15 cellular contexts compared by ENCODE assay signal in the genomic region with DNA sequence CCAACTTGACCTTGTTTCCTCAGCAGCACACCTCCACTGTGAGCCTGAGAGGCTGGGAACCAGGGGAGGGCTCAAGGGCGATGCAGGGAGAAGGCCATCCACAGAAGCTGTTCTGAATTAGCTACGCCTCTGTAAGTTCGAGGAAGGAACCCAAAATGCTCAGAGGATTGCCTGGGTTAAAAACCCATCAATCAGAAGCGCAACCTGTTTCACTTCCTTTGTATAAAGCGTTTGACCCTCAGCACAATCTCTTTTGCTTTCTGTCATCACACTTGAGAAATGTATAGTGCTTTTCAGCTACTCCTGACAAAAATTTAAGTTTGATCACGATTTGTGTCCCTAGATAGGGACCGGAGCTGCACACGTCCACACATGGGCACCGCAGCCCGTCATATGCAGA. TPM values are rescaled to one million over a fixed set of nuclear protein-coding genes. Genes with fewer than 3 reads are reported as not detected.
DNase-seq lines count a peak whose midpoint lies in the region; ATAC-seq, FAIRE-seq and TF ChIP-seq lines count a peak whose summit lies in the region.
"Had no signal": no experiment of that assay in that cellular context is flagged by ENCODE, and none has a peak within 500 bp of the region (broad histone marks: within the 10 kb centered on the region; RNA-seq: fewer than 3 reads in every experiment).

No MANE protein-coding gene starts in this region.

- no peak for TF ChIP-seq CTCF in activated B cell treated with CpG ODN at 0.5 μM for 24 hours (IDR thresholded peaks at IDR 0.05)
- no peak for TF ChIP-seq CTCF in tibial artery (IDR thresholded peaks at IDR 0.05)
- no peak for TF ChIP-seq CTCF in mammary epithelial cell (conservative IDR thresholded peaks at IDR 0.05 in 1 of 2, IDR thresholded peaks at IDR 0.05 in 1 of 2; ENCODE audit: extremely low read depth in 1 of 2, insufficient read depth in 1 of 2, low read depth in 1 of 2, low read length in 2 of 2)

- H3K4me1 Mint-ChIP-seq in activated B cell treated with CpG ODN at 0.5 μM for 24 hours = peaks cover 22% of the 10 kb centered on the region

- H3K4me3 Mint-ChIP-seq in activated B cell treated with CpG ODN at 0.5 μM for 24 hours = peak overlapping the region; percentile 38

- H3K4me3 ChIP-seq in tibial artery (no peak overlapping the region), mammary epithelial cell (replicated peaks in 1 of 3; ENCODE audit: insufficient read depth in 1 of 3, low read depth in 2 of 3, low read length in 3 of 3) (no peak overlapping the region)
- H3K4me3 ChIP-seq: coronary artery, SJSA1 had no signal

- WGBS in mammary epithelial cell (ENCODE audit: low coverage, missing lambda C conversion rate) = 79% methylated on average over 9 of the region's 10 CpGs

- H3K27me3 ChIP-seq in tibial artery = no peaks in the 10 kb centered on the region
- H3K27me3 ChIP-seq in mammary epithelial cell (ENCODE audit: insufficient read depth, low read length) = no peaks in the 10 kb centered on the region
- H3K27me3 ChIP-seq: SJSA1 had no signal

- no peaks in the 10 kb centered on the region for H3K27me3 Mint-ChIP-seq in activated B cell treated with CpG ODN at 0.5 μM for 24 hours

- H3K4me1 ChIP-seq in tibial artery = no peaks in the 10 kb centered on the region
- H3K4me1 ChIP-seq in mammary epithelial cell (ENCODE audit: insufficient read depth, low read length) = no peaks in the 10 kb centered on the region
- H3K4me1 ChIP-seq: SJSA1 had no signal

- no peaks in the 10 kb centered on the region for H4K20me1 ChIP-seq in mammary epithelial cell (ENCODE audit: insufficient read depth, low read length)

- ATAC-seq in GM19438 (IDR thresholded peaks at IDR 0.05; ENCODE audit: low read depth, unreplicated experiment) (peak; percentile 68), HG03039 (IDR thresholded peaks at IDR 0.05; ENCODE audit: unreplicated experiment) (peak; percentile 47), activated B cell treated with CpG ODN at 0.5 μM for 24 hours (ENCODE audit: low read depth) (no peak)
- ATAC-seq: activated CD4-positive, CD25-positive, alpha-beta regulatory T cell treated with anti-CD3 and anti-CD28 coated beads, Interleukin-2, amount 50 U/mL, for 24 hours had no signal

- H3K27ac ChIP-seq in tibial artery = no peak overlapping the region
- no peak overlapping the region for H3K27ac ChIP-seq in mammary epithelial cell (ENCODE audit: insufficient read depth, low read depth, low read length)
- H3K27ac ChIP-seq: C4-2B, coronary artery, SJSA1 had no signal

- CTCF ChIA-PET in activated B cell treated with CpG ODN at 0.5 μM for 24 hours (lab: Charles Lee) = interaction anchor here (0.6 kb wide), 1 partner anchor 423 kb away, joined by 6 read pairs; no protein-coding TSS in a partner anchor
- CTCF ChIA-PET in mammary epithelial cell (lab: Charles Lee; ENCODE audit: low non-redundant PET) = no interaction called here

- dilution Hi-C loops in mammary epithelial cell (cut with HindIII; ENCODE audit: low sequenced_read_pairs) = no loop called here

- H3K36me3 ChIP-seq in tibial artery = no peaks in the 10 kb centered on the region
- H3K36me3 ChIP-seq in mammary epithelial cell (ENCODE audit: insufficient read depth, low read length) = peaks cover 2% of the 10 kb centered on the region
- H3K36me3 ChIP-seq: SJSA1 had no signal

- POLR2A ChIA-PET in activated B cell treated with CpG ODN at 0.5 μM for 24 hours (lab: Charles Lee) = no interaction called here

- intact Hi-C loops in activated B cell treated with CpG ODN at 0.5 μM for 24 hours (cut with micrococcal nuclease) (no loop called here), tibial artery (cut with DNase I; ENCODE audit: low total_unique reads) (no loop called here), mammary epithelial cell (cut with micrococcal nuclease) (no loop called here)

- no peak overlapping the region for H2AFZ ChIP-seq in mammary epithelial cell (ENCODE audit: low read depth, low read length)

- H3K27ac Mint-ChIP-seq in activated B cell treated with CpG ODN at 0.5 μM for 24 hours = peak overlapping the region; percentile 70

- in situ Hi-C loops in mammary epithelial cell (cut with MboI; ENCODE audit: low sequenced_read_pairs in 2 of 2) = no loop called here

- peaks cover 8% of the 10 kb centered on the region for H3K79me2 ChIP-seq in mammary epithelial cell (ENCODE audit: insufficient read depth, low read length)

- no peak overlapping the region for H3K9ac ChIP-seq in mammary epithelial cell (ENCODE audit: insufficient read depth, low read length)

- BruUV-seq in mammary epithelial cell (replicated peaks; lab: Mats Ljungman, UMichigan) = no TSS peak

- DNase-seq in GM18507 (ENCODE audit: extremely low spot score, insufficient read length, low read depth) (no peak), activated B cell treated with CpG ODN at 0.5 μM for 24 hours (no peak), tibial artery (no peak), NCI-H2029 (lab: John Stamatoyannopoulos, UW) (no peak), mammary epithelial cell (no peak), GM19238 (ENCODE audit: insufficient read length, low spot score) (no peak)
- DNase-seq: H7, MM.1S, NCI-H524 had no signal

- peak; percentile 87 for FAIRE-seq in GM18507 (lab: Jason Lieb, UNC)

- H3K4me2 ChIP-seq in mammary epithelial cell (ENCODE audit: insufficient read depth, low read depth, low read length) = no peak overlapping the region

- peaks cover 31% of the 10 kb centered on the region for H3K36me3 Mint-ChIP-seq in activated B cell treated with CpG ODN at 0.5 μM for 24 hours (ENCODE audit: low read depth)

- no peaks in the 10 kb centered on the region for H3K9me3 Mint-ChIP-seq in activated B cell treated with CpG ODN at 0.5 μM for 24 hours

- H3K9me3 ChIP-seq in tibial artery = no peaks in the 10 kb centered on the region
- no peaks in the 10 kb centered on the region for H3K9me3 ChIP-seq in mammary epithelial cell (replicated peaks; ENCODE audit: insufficient read depth, low read length)
- H3K9me3 ChIP-seq: SJSA1 had no signal

RNA-seq across cellular contexts. Expression of a gene that starts 48.0 kb away (rescaled TPM):
- total RNA-seq in activated B cell treated with CpG ODN at 0.5 μM for 24 hours (0.11 TPM in 1 of 2 replicates, not detected in the other), mammary epithelial cell (under 1 TPM in 1 of 2 donors, not detected in 1; under 0.01 TPM)
- 0.05 TPM for polyA plus RNA-seq in mammary epithelial cell
- polyA minus RNA-seq in mammary epithelial cell = not detected
- total RNA-seq: SJSA1 had no signal
